ENCODE assay signal across 1 cellular context in genomic region chr15:90860450-90860849, GRCh38.
TF ChIP-seq lines count a peak whose summit lies in the region.

No MANE protein-coding gene starts in this region.

TF ChIP-seq in H1, 55 proteins besides CTCF, POLR2A, EP300 and RAD21:
- TF ChIP-seq CBX8 (IDR thresholded peaks at IDR 0.05; ENCODE audit: borderline replicate concordance, low read depth, low read length), result no peak
- TF ChIP-seq RFX5 (IDR thresholded peaks at IDR 0.05; ENCODE audit: borderline replicate concordance, low read depth, low read length), result no peak
- TF ChIP-seq SUZ12 (IDR thresholded peaks at IDR 0.05; ENCODE audit: low read length), result no peak
- TF ChIP-seq CBX5 (IDR thresholded peaks at IDR 0.05; ENCODE audit: low read depth, low read length), result no peak
TF ChIP-seq in H1: peak in this region for 0.
